8 cellular contexts compared by ENCODE assay signal in the genomic region with DNA sequence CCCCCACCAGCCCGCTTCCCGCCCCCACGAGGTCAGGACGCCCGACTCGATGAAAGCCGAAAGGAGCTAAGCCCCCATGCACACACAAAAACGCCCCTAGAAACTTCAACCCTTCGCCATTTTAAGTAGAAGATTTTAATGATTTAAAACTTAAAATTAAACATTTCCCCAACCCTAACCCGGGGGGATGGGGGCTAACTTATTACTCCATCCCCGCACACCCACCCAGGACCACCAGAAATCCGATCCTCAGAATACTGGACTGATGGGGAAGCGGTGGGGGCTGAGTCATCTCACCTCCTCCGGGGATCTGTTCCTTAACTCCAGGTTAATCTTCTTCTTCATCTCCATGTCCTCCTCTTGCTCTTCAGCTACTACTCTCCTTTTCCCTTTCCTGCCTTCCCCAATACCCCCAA. TPM values are rescaled to one million over a fixed set of nuclear protein-coding genes. Genes with fewer than 3 reads are reported as not detected.
DNase-seq lines count a peak whose midpoint lies in the region; ATAC-seq and TF ChIP-seq lines count a peak whose summit lies in the region.

No MANE protein-coding gene starts in this region.

- H3K4me3 ChIP-seq in Karpas-422 (ENCODE audit: low read length) (peak overlapping the region; percentile 98), body of pancreas (peak overlapping the region; percentile 71 to 77), upper lobe of right lung (peak overlapping the region; percentile 84)

- peaks cover 23% of the 10 kb centered on the region for H3K4me1 ChIP-seq in Karpas-422 (ENCODE audit: low read length)
- H3K4me1 ChIP-seq in body of pancreas = peaks cover 25% of the 10 kb centered on the region
- H3K4me1 ChIP-seq in upper lobe of right lung = peaks cover 18% of the 10 kb centered on the region

- ATAC-seq in body of pancreas = no peak
- peak; percentile 3 for ATAC-seq in left lobe of liver
- no peak for ATAC-seq in upper lobe of right lung
- ATAC-seq in HG03457 (IDR thresholded peaks at IDR 0.05; ENCODE audit: unreplicated experiment) = no peak
- ATAC-seq in HG03045 (IDR thresholded peaks at IDR 0.05; ENCODE audit: unreplicated experiment) = no peak

- H3K9me3 ChIP-seq in Karpas-422 (ENCODE audit: low read length) (no peaks in the 10 kb centered on the region), body of pancreas (no peaks in the 10 kb centered on the region), upper lobe of right lung (no peaks in the 10 kb centered on the region)

- intact Hi-C loops in body of pancreas (cut with DNase I) = no loop called here
- intact Hi-C loops in upper lobe of right lung (cut with DNase I) = no loop called here

- H2AFZ ChIP-seq in Karpas-422 (ENCODE audit: low read length) = 0 out of 2 replicates have a peak overlapping the region, but pooled peaks have one; percentile 42

- H3K27me3 ChIP-seq in Karpas-422 (ENCODE audit: low read length) = no peaks in the 10 kb centered on the region
- no peaks in the 10 kb centered on the region for H3K27me3 ChIP-seq in body of pancreas
- H3K27me3 ChIP-seq in upper lobe of right lung = no peaks in the 10 kb centered on the region

- TF ChIP-seq CTCF in body of pancreas (IDR thresholded peaks at IDR 0.05) (no peak), upper lobe of right lung (IDR thresholded peaks at IDR 0.05) (no peak)

- DNase-seq in EH (ENCODE audit: low read depth) = peak; percentile 18
- DNase-seq in Karpas-422 = peak; percentile 77
- peak in 3 of 4 donors; percentile 19 to 26 (median 20) for DNase-seq in body of pancreas
- DNase-seq in left lobe of liver (ENCODE audit: low spot score) = peak; percentile 50
- DNase-seq in upper lobe of right lung = no peak
- no peak for DNase-seq in NCI-H2196 treated with DMSO at 0.1 percent for 48 hours (lab: John Stamatoyannopoulos, UW; ENCODE audit: unreplicated experiment)

- H3K9ac ChIP-seq in Karpas-422 (ENCODE audit: low read length) = peak overlapping the region; percentile 99

- WGBS in body of pancreas, 2 donors = 0% methylated on average over 7 to 14 of the region's 14 CpGs

- TF ChIP-seq POLR2A in body of pancreas (IDR thresholded peaks at IDR 0.05) = no peak

- peaks cover 51% of the 10 kb centered on the region for H3K79me2 ChIP-seq in Karpas-422 (ENCODE audit: low read length)

- H3K9me2 ChIP-seq in Karpas-422 (replicated peaks; ENCODE audit: insufficient read depth, low read length) = no peaks in the 10 kb centered on the region

- peak overlapping the region; percentile 95 for H3K27ac ChIP-seq in Karpas-422 (ENCODE audit: low read length)
- peak overlapping the region; percentile 71 to 94 (median 84) for H3K27ac ChIP-seq in body of pancreas
- peak overlapping the region; percentile 97 for H3K27ac ChIP-seq in upper lobe of right lung

- peaks cover 11% of the 10 kb centered on the region; the same call in 1 of the 2 replicates for H3K36me3 ChIP-seq in Karpas-422 (ENCODE audit: insufficient read depth, low read length)
- no peaks in the 10 kb centered on the region for H3K36me3 ChIP-seq in body of pancreas (replicated peaks in 1 of 2; ENCODE audit: insufficient read depth in 1 of 2, low read depth in 2 of 2)
- peaks cover 6% of the 10 kb centered on the region for H3K36me3 ChIP-seq in upper lobe of right lung

- H4K20me1 ChIP-seq in Karpas-422 (ENCODE audit: insufficient read depth, low read depth, low read length) = no peaks in the 10 kb centered on the region

- H3K4me2 ChIP-seq in Karpas-422 (ENCODE audit: low read depth, low read length, poor library complexity, severe bottlenecking) = peak overlapping the region; percentile 99

RNA-seq across cellular contexts. Expression of a gene that starts 0.5 kb away (rescaled TPM):
- total RNA-seq in Karpas-422 (2014; rRNA removed; shearing (Covaris generic); ENCODE audit: low replicate concordance) = 43.2 and 77.4 TPM in 2 replicates
- total RNA-seq in body of pancreas (1 to 10 TPM; 9.2 to 9.3 TPM), left lobe of liver (12.9 TPM), upper lobe of right lung (29.6 TPM)

RNA-seq across cellular contexts. Expression of a gene that starts 22.1 kb away (rescaled TPM):
- 0.22 and 0.45 TPM in 2 replicates for total RNA-seq in Karpas-422 (2014; rRNA removed; shearing (Covaris generic); ENCODE audit: low replicate concordance)
- total RNA-seq in body of pancreas (not detected), left lobe of liver (5.6 TPM), upper lobe of right lung (0.55 TPM)

RNA-seq across cellular contexts. Expression of a gene that starts 33.4 kb away (rescaled TPM):
- 122 and 130 TPM in 2 replicates for total RNA-seq in Karpas-422 (2014; rRNA removed; shearing (Covaris generic); ENCODE audit: low replicate concordance)
- total RNA-seq in body of pancreas = 10 to 100 TPM; 33.0 to 56.6 TPM
- total RNA-seq in left lobe of liver = 88.5 TPM
- total RNA-seq in upper lobe of right lung = 135 TPM

RNA-seq across cellular contexts. Expression of a gene that starts 37.1 kb away (rescaled TPM):
- total RNA-seq in Karpas-422 (2014; rRNA removed; shearing (Covaris generic); ENCODE audit: low replicate concordance) = 5.1 and 21.2 TPM in 2 replicates
- 1 to 10 TPM in 1 of 2 donors, not detected in 1; 8.6 TPM for total RNA-seq in body of pancreas
- total RNA-seq in left lobe of liver = 3.0 TPM
- 15.4 TPM for total RNA-seq in upper lobe of right lung

RNA-seq across cellular contexts. Expression of a gene that starts 46.9 kb away (rescaled TPM):
- 4.1 and 4.9 TPM in 2 replicates for total RNA-seq in Karpas-422 (2014; rRNA removed; shearing (Covaris generic); ENCODE audit: low replicate concordance)
- total RNA-seq in body of pancreas = 1 to 10 TPM in 1 of 2 donors, under 1 TPM in 1; 0.66 to 1.3 TPM
- 5.3 TPM for total RNA-seq in left lobe of liver
- total RNA-seq in upper lobe of right lung = 10.6 TPM

Comparison
In these comparisons a context has a peak if more than half of its experiments do, and no peak if none do; other contexts are left out.
1. DNase-seq: peak in EH (single experiment), Karpas-422 (single experiment), body of pancreas (3 of 4) and left lobe of liver (single experiment); none in upper lobe of right lung (single experiment) and NCI-H2196 treated with DMSO at 0.1 percent for 48 hours (single experiment).
2. Peak in every context shown above with its lines, with median percentiles within 50 percentile points of each other: H3K27ac ChIP-seq and H3K4me3 ChIP-seq.